ENCODE assay signal across 25 cellular contexts in the genomic region with DNA sequence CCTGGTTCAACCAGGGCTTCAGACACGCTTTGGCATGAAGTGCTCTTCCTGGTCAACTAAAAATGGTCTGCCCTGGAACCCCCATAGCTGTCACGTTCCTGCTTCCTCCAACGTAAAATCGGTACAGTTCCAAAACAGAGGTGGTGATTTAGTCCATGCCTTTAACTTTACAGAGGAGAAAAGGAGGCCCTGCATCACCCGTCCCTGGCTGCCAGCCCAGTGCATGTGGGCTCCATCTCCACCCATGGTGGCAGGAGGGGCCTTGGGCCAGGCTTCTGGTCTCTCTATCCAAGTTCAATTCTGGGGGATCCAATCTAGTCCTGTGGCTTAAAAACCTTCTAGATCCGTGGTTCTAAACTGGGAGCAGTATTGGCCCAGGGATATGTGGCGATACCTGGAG.
"Had no signal": no experiment of that assay in that cellular context is flagged by ENCODE, and none has a peak within 500 bp of the region (broad histone marks: within the 10 kb centered on the region; RNA-seq: fewer than 3 reads in every experiment).

No MANE protein-coding gene starts in this region.

- H3K9me3 Mint-ChIP-seq: nephron; neural progenitor cell; stimulated activated naive CD8-positive, alpha-beta T cell treated with anti-CD3 and anti-CD28 coated beads, Interleukin-15, amount 100 ng/mL, for 72 hours had no signal

- H3K36me3 ChIP-seq: neural progenitor cell, transverse colon had no signal

- ATAC-seq: foreskin keratinocyte; left colon; naive thymus-derived CD4-positive, alpha-beta T cell; stimulated activated naive CD8-positive, alpha-beta T cell treated with anti-CD3 and anti-CD28 coated beads, Interleukin-15, amount 100 ng/mL, for 72 hours had no signal

- DNase-seq: dermis blood vessel endothelial cell; effector memory CD4-positive, alpha-beta T cell; foreskin keratinocyte; glutamatergic neuron; left colon; mesenchymal stem cell; midbrain; naive thymus-derived CD4-positive, alpha-beta T cell; small intestine; stimulated activated CD4-positive, alpha-beta T cell treated with anti-CD3 and anti-CD28 coated beads, Interleukin-15, amount 100 ng/mL, for 24 hours; stimulated activated CD4-positive, alpha-beta T cell treated with anti-CD3 and anti-CD28 coated beads, Interleukin-4, amount 100 ng/mL, for 1 hour; stimulated activated CD8-positive, alpha-beta memory T cell treated with anti-CD3 and anti-CD28 coated beads, Interleukin-4, amount 100 ng/mL, for 48 hours; stimulated activated naive CD4-positive, alpha-beta T cell; stimulated activated naive CD8-positive, alpha-beta T cell treated with anti-CD3 and anti-CD28 coated beads, Interleukin-15, amount 100 ng/mL, for 72 hours; transverse colon had no signal

- H3K9ac ChIP-seq: neural progenitor cell, parathyroid adenoma had no signal

- H3K9me3 ChIP-seq: esophagus muscularis mucosa, suprapubic skin, transverse colon, vagina had no signal

- H3K79me2 ChIP-seq: hepatocyte had no signal

- H3K27me3 Mint-ChIP-seq: stimulated activated naive CD8-positive, alpha-beta T cell treated with anti-CD3 and anti-CD28 coated beads, Interleukin-15, amount 100 ng/mL, for 72 hours had no signal

- H3K4me3 Mint-ChIP-seq: naive thymus-derived CD4-positive, alpha-beta T cell; nephron; neural progenitor cell; stimulated activated naive CD8-positive, alpha-beta T cell treated with anti-CD3 and anti-CD28 coated beads, Interleukin-15, amount 100 ng/mL, for 72 hours had no signal

- H3K4me1 ChIP-seq: neural progenitor cell had no signal

- H3K27ac ChIP-seq: coronary artery, esophagus muscularis mucosa, foreskin keratinocyte, hepatocyte, neural progenitor cell, parathyroid adenoma, suprapubic skin, transverse colon, vagina had no signal

- H3K27ac Mint-ChIP-seq: naive thymus-derived CD4-positive, alpha-beta T cell; neural progenitor cell; progenitor cell of endocrine pancreas had no signal

- FAIRE-seq: endothelial cell of umbilical vein, small intestine had no signal

- H2AFZ ChIP-seq: hepatocyte, neural progenitor cell, parathyroid adenoma had no signal

- H3K27me3 ChIP-seq: esophagus muscularis mucosa, foreskin keratinocyte, hepatocyte, neural progenitor cell, suprapubic skin, transverse colon, vagina had no signal

- H3K36me3 Mint-ChIP-seq: neural progenitor cell had no signal

- H3K4me2 ChIP-seq: hepatocyte, neural progenitor cell had no signal

- H3K4me3 ChIP-seq: coronary artery, esophagus muscularis mucosa, hepatocyte, neural progenitor cell, suprapubic skin, transverse colon, vagina had no signal
